ENCODE assay signal across 8 cellular contexts in the genomic region with DNA sequence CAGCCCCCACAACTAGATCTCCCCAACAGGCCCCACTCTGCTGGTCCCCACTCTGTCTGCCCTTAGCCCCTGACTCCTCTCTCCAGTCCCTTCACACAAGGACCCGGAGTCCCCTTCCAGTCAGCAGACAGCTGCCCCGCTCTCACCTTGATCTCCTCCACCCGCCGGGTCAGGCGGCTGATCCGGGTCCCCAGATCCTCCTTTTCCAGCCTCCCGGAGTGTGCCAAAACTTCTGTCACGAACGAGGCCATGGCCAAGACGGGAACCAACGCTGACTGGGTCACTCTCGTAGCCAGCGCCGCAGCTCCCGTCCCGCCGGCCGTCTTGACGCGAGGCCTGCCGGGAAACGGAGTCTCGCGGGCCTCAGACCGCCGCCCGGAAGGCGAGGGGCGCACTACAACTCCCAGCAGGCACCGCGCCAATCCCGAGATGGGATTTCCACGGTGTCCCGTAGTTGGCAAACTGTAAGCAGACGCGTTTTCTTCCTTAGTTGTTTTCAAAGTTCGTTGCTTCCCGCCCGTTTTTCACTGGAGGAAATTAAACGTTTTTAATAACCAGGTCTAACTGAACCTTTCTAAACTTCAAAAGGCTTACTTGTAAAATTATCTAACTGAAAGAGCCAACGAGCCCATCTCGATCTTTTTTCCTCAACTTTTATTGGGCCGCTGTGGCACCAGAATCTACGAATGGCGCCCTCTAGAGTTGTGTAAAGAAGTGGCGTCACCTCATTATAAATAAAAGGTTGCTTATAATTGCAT. TPM values are rescaled to one million over a fixed set of nuclear protein-coding genes. Genes with fewer than 3 reads are reported as not detected.
DNase-seq lines count a peak whose midpoint lies in the region; ATAC-seq, FAIRE-seq and TF ChIP-seq lines count a peak whose summit lies in the region.

A gene with protein sequence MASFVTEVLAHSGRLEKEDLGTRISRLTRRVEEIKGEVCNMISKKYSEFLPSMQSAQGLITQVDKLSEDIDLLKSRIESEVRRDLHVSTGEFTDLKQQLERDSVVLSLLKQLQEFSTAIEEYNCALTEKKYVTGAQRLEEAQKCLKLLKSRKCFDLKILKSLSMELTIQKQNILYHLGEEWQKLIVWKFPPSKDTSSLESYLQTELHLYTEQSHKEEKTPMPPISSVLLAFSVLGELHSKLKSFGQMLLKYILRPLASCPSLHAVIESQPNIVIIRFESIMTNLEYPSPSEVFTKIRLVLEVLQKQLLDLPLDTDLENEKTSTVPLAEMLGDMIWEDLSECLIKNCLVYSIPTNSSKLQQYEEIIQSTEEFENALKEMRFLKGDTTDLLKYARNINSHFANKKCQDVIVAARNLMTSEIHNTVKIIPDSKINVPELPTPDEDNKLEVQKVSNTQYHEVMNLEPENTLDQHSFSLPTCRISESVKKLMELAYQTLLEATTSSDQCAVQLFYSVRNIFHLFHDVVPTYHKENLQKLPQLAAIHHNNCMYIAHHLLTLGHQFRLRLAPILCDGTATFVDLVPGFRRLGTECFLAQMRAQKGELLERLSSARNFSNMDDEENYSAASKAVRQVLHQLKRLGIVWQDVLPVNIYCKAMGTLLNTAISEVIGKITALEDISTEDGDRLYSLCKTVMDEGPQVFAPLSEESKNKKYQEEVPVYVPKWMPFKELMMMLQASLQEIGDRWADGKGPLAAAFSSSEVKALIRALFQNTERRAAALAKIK (minus strand): TSS at position 277 of the 758 bp plus-strand sequence. CDS start 26 bp downstream, at position 251.

- H3K14ac ChIP-seq in trophoblast cell (ENCODE audit: low read length), result peak within 1 kb of the TSS; percentile 63

- H3K36me3 Mint-ChIP-seq in T-cell, result peaks cover 6% of the 10 kb centered on the region

- intact Hi-C loops in adrenal gland (cut with DNase I), result no loop called here
- intact Hi-C loops in cardiac septum (cut with DNase I), result no loop called here
- intact Hi-C loops in transverse colon (cut with DNase I; ENCODE audit: low total_unique reads), result no loop called here

- H3K4me3 ChIP-seq in adrenal gland (peak within 1 kb of the TSS; percentile 49 to 98 (median 83)), trophoblast cell (ENCODE audit: low read depth, low read length) (peak within 1 kb of the TSS; percentile 88), transverse colon (peak within 1 kb of the TSS; percentile 60 to 92 (median 84))

- H3K23ac ChIP-seq in trophoblast cell (ENCODE audit: low read length), result no peak within 1 kb of the TSS

- H4K91ac ChIP-seq in trophoblast cell (ENCODE audit: low read depth, low read length), result peak within 1 kb of the TSS; percentile 67

- no peaks in the 10 kb centered on the region for H3K27me3 ChIP-seq in adrenal gland
- no peaks in the 10 kb centered on the region for H3K27me3 ChIP-seq in trophoblast cell (ENCODE audit: insufficient read depth, low read length)
- H3K27me3 ChIP-seq in transverse colon, result no peaks in the 10 kb centered on the region

- H3K4ac ChIP-seq in trophoblast cell (ENCODE audit: low read depth, low read length), result peak within 1 kb of the TSS; percentile 22

- H4K8ac ChIP-seq in trophoblast cell (ENCODE audit: low read depth, low read length), result peak within 1 kb of the TSS; percentile 88

- H3K18ac ChIP-seq in trophoblast cell (ENCODE audit: low read length), result peak within 1 kb of the TSS; percentile 40

- CTCF ChIA-PET in T-cell (lab: Charles Lee), result interaction anchor here in 1 of 2 donors (0.6 to 1.0 kb wide), 4 partner anchors 11 to 398 kb away, joined by 3 to 4 read pairs (median 3); no protein-coding TSS in a partner anchor

- POLR2A ChIA-PET in T-cell (lab: Charles Lee), result interaction anchor here in 1 of 2 donors (0.6 kb wide), 1 partner anchor 1791 kb away, joined by 3 read pairs; no protein-coding TSS in a partner anchor

- H3K36me3 ChIP-seq in adrenal gland (replicated peaks in 1 of 2) (peaks cover 0 to 4% of the 10 kb centered on the region in 2 donors), trophoblast cell (ENCODE audit: control insufficient read depth in 1 of 2, insufficient read depth in 2 of 2, low read length in 2 of 2) (peaks cover 2 to 4% of the 10 kb centered on the region in 2 experiments), transverse colon (no peaks in the 10 kb centered on the region)

- H2BK120ac ChIP-seq in trophoblast cell (ENCODE audit: insufficient read depth, low read length, poor library complexity), result peak within 1 kb of the TSS; percentile 50

- peaks cover 5% of the 10 kb centered on the region for H3K79me2 ChIP-seq in trophoblast cell (ENCODE audit: control insufficient read depth, insufficient read depth, low read length, poor library complexity)

- peak within 1 kb of the TSS; percentile 92 for H3K9ac ChIP-seq in trophoblast cell (ENCODE audit: low read length)

- H4K12ac ChIP-seq in trophoblast cell (ENCODE audit: low read depth, low read length), result peak within 1 kb of the TSS; percentile 65

- peak; percentile 72 for DNase-seq in GM12892 (ENCODE audit: insufficient read length)
- peak; percentile 72 for DNase-seq in NCI-H1436 treated with DMSO at 0.1 percent for 48 hours (lab: John Stamatoyannopoulos, UW)
- peak; percentile 85 to 94 (median 90) for DNase-seq in T-cell
- DNase-seq in adrenal gland, result peak; percentile 97 to 99 (median 98)
- DNase-seq in cardiac septum (ENCODE audit: low spot score), result peak; percentile 97
- DNase-seq in trophoblast cell, result peak; percentile 98
- DNase-seq in transverse colon, result peak; percentile 98

- H3K79me1 ChIP-seq in trophoblast cell (ENCODE audit: low read length), result peaks cover 5% of the 10 kb centered on the region

- H3K9me3 ChIP-seq in adrenal gland (replicated peaks in 1 of 3), result no peaks in the 10 kb centered on the region
- no peaks in the 10 kb centered on the region for H3K9me3 ChIP-seq in trophoblast cell (ENCODE audit: insufficient read depth, low read depth, low read length)
- no peaks in the 10 kb centered on the region for H3K9me3 ChIP-seq in transverse colon

- ATAC-seq in HG02852 (IDR thresholded peaks at IDR 0.05; ENCODE audit: unreplicated experiment) (peak; percentile 98), T-cell (replicated peaks in 1 of 4) (peak; percentile 98 to 99 (median 98))

- TF ChIP-seq CTCF in adrenal gland (IDR thresholded peaks at IDR 0.05) (peak; percentile 73 to 90 (median 83)), transverse colon (IDR thresholded peaks at IDR 0.05) (peak; percentile 80 to 88 (median 87))

- H3K4me2 ChIP-seq in trophoblast cell (ENCODE audit: low read length), result peak within 1 kb of the TSS; percentile 60

- peaks cover 5 to 20% of the 10 kb centered on the region in 2 donors for H3K4me1 ChIP-seq in adrenal gland (replicated peaks in 1 of 2)
- no peaks in the 10 kb centered on the region for H3K4me1 ChIP-seq in trophoblast cell (ENCODE audit: control insufficient read depth in 1 of 2, insufficient read depth in 2 of 2, low read length in 2 of 2)
- peaks cover 6 to 12% (median 9%) of the 10 kb centered on the region in 4 donors for H3K4me1 ChIP-seq in transverse colon

- H2AK5ac ChIP-seq in trophoblast cell (ENCODE audit: low read length), result no peak within 1 kb of the TSS

- no peaks in the 10 kb centered on the region for H3K9me3 Mint-ChIP-seq in T-cell

- in situ Hi-C loops in transverse colon (cut with MboI; ENCODE audit: low pct_ligation_motif_present in 1 of 4, low pct_unique_long_range_greater_than_20kb in 1 of 4, low sequenced_read_pairs in 3 of 4), result no loop called here

- peak within 1 kb of the TSS; percentile 85 for H2AFZ ChIP-seq in trophoblast cell (ENCODE audit: insufficient read depth, low read length, poor library complexity)

- 0 to 1% (median 0%) methylated on average over 21 to 46 of the region's 46 CpGs for WGBS in adrenal gland, 4 donors
- no CpG with 5 or more reads among the region's 46 CpGs for WGBS in trophoblast cell (ENCODE audit: extremely low coverage, insufficient coverage, insufficient read length)
- 0% methylated on average over 7 to 41 of the region's 46 CpGs for WGBS in transverse colon (ENCODE audit: low coverage in 1 of 2), 2 donors

- peak; percentile 99 for FAIRE-seq in GM12892 (lab: Jason Lieb, UNC)

- H3K27ac Mint-ChIP-seq in T-cell, result peak within 1 kb of the TSS; percentile 82 to 92

- H3K4me3 Mint-ChIP-seq in T-cell, result peak within 1 kb of the TSS; percentile 97 to 100 (median 99)

- TF ChIP-seq POLR2A in GM12892 (IDR thresholded peaks at IDR 0.05; ENCODE audit: low read depth, low read length), result peak; percentile 72; the same call in 1 of the 2 replicates
- TF ChIP-seq POLR2A in adrenal gland (IDR thresholded peaks at IDR 0.05), result peak in 1 of 2 donors; percentile 65
- TF ChIP-seq POLR2A in transverse colon (IDR thresholded peaks at IDR 0.05), result peak; percentile 51

- peaks cover 3 to 8% of the 10 kb centered on the region in 2 donors for H3K27me3 Mint-ChIP-seq in T-cell

- H3K4me1 Mint-ChIP-seq in T-cell, result peaks cover 21 to 32% (median 23%) of the 10 kb centered on the region in 3 donors

- H2BK5ac ChIP-seq in trophoblast cell (ENCODE audit: low read depth, low read length, poor library complexity), result peak within 1 kb of the TSS; percentile 42

- TF ChIP-seq EP300 in transverse colon (IDR thresholded peaks at IDR 0.05; ENCODE audit: low read depth), result no peak

- no peak within 1 kb of the TSS for H2BK12ac ChIP-seq in trophoblast cell (ENCODE audit: low read length)

- H3K27ac ChIP-seq in adrenal gland, result peak within 1 kb of the TSS; percentile 41 to 84 (median 83)
- peak within 1 kb of the TSS; percentile 20 for H3K27ac ChIP-seq in trophoblast cell (ENCODE audit: low read depth, low read length)
- peak within 1 kb of the TSS; percentile 83 to 91 (median 86) for H3K27ac ChIP-seq in transverse colon

RNA-seq across cellular contexts. Expression of the gene that starts here (rescaled TPM):
- polyA plus RNA-seq in GM12892 (2012; ENCODE audit: missing spikeins), result 12.1 TPM
- total RNA-seq in T-cell, result 1 to 10 TPM; 6.7 to 8.7 (median 8.4) TPM
- total RNA-seq in adrenal gland, result 10 to 100 TPM in 5 of 8 donors, 1 to 10 TPM in 3; 4.1 to 15.9 (median 11.0) TPM
- polyA plus RNA-seq in adrenal gland, result 10 to 100 TPM in 1 of 3 donors, 1 to 10 TPM in 2; 3.2 to 24.3 (median 3.4) TPM
- 8.0 TPM for total RNA-seq in cardiac septum
- polyA plus RNA-seq in trophoblast cell (2013), result 14.3 and 14.6 TPM in 2 replicates
- 10 to 100 TPM in 1 of 4 donors, 1 to 10 TPM in 3; 5.6 to 11.9 (median 8.6) TPM for total RNA-seq in transverse colon

Comparison
In these comparisons a context has a peak if more than half of its experiments do, and no peak if none do; other contexts are left out.
1. Peak in every context shown above with its lines: DNase-seq, ATAC-seq, H3K4me3 ChIP-seq and H3K27ac ChIP-seq.
2. H3K27ac ChIP-seq: peak in every context shown above with its lines; median percentile 86 in transverse colon; 83 in adrenal gland; 20 in trophoblast cell.